Comparison of ENCODE assay signal across 10 cellular contexts in the genomic region with DNA sequence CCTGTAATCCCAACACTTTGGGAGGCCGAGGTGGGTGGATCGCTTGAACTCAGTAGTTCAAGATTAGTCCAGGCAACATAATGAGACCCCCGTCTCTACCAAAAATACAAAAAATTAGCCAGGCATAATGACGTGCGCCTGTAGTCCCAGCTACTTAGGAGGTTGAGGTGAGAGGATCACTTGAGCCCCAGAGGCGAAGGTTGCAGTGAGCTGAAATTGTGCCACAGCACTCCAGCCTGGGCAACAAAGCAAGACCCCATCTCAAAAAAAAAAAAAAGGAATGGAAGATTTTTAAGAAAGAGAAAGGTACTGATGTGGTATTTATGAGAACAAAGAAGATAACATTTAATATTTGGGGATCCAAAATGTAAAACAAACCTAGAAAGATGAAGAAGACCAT. TPM values are rescaled to one million over a fixed set of nuclear protein-coding genes. Genes with fewer than 3 reads are reported as not detected.
"Had no signal": no experiment of that assay in that cellular context is flagged by ENCODE, and none has a peak within 500 bp of the region (broad histone marks: within the 10 kb centered on the region; RNA-seq: fewer than 3 reads in every experiment).

No MANE protein-coding gene starts in this region.

- H3K27ac Mint-ChIP-seq: GM23338, H9, HFFc6 had no signal

- H2AFZ ChIP-seq: GM23248, GM23338 had no signal

- H3K4me3 ChIP-seq: GM23248, GM23338, HAP-1 had no signal

- H3K9me3 ChIP-seq: HAP-1 had no signal

- H3K4me1 ChIP-seq: HAP-1 had no signal

- DNase-seq: GM23248, GOT3, H7, H9, HCEC 1CT, HFFc6 had no signal

- H3K9me3 Mint-ChIP-seq: GM23338, H9, HFFc6 had no signal

- ATAC-seq: GM23338, HCT116 had no signal

- H3K9ac ChIP-seq: GM23248 had no signal

- FAIRE-seq: H54 had no signal

- H3K36me3 ChIP-seq: HAP-1 had no signal

- H3K4me3 Mint-ChIP-seq: GM23338, H9, HFFc6 had no signal

- H3K27ac ChIP-seq: GM23248 had no signal

- H3K4me2 ChIP-seq: GM23338 had no signal

RNA-seq across cellular contexts. Expression of a gene that starts 27.0 kb away (rescaled TPM):
- total RNA-seq: GM23248, HFFc6 had no signal
- polyA plus RNA-seq: GM23248 had no signal
